Comparison of ENCODE assay signal across 9 cellular contexts in genomic region chr2:113910110-113910717, GRCh38. TPM values are rescaled to one million over a fixed set of nuclear protein-coding genes. Genes with fewer than 3 reads are reported as not detected.
A peak's percentile ranks its signal among the peaks of the same experiment; 100 is the strongest.
DNase-seq lines count a peak whose midpoint lies in the region; ATAC-seq and TF ChIP-seq lines count a peak whose summit lies in the region.
"Had no signal": no experiment of that assay in that cellular context is flagged by ENCODE, and none has a peak within 500 bp of the region (broad histone marks: within the 10 kb centered on the region; RNA-seq: fewer than 3 reads in every experiment).

No MANE protein-coding gene starts in this region.

- H4K20me1 ChIP-seq in GM23248 (ENCODE audit: insufficient read depth), result peaks cover 60% of the 10 kb centered on the region
- H4K20me1 ChIP-seq in hepatocyte (ENCODE audit: insufficient read depth, poor library complexity, severe bottlenecking), result peaks cover 71% of the 10 kb centered on the region

- no peak overlapping the region for H3K4me3 Mint-ChIP-seq in activated CD4-positive, alpha-beta T cell treated with anti-CD3 and anti-CD28 coated beads, Interleukin-2, amount 10 ng/mL, durations not matched to agents 7 days and 5 days

- no peak overlapping the region for H2AFZ ChIP-seq in GM23248
- H2AFZ ChIP-seq in hepatocyte, result no peak overlapping the region

- H3K9me3 ChIP-seq in GM23248 (ENCODE audit: low read depth), result no peaks in the 10 kb centered on the region
- H3K9me3 ChIP-seq in hepatocyte (ENCODE audit: low read depth), result no peaks in the 10 kb centered on the region

- peaks cover 69% of the 10 kb centered on the region for H3K4me1 Mint-ChIP-seq in activated CD4-positive, alpha-beta T cell treated with anti-CD3 and anti-CD28 coated beads, Interleukin-2, amount 10 ng/mL, durations not matched to agents 7 days and 5 days

- H3K9me2 ChIP-seq in GM23248 (ENCODE audit: insufficient read depth) (no peaks in the 10 kb centered on the region), hepatocyte (replicated peaks; ENCODE audit: insufficient read depth) (no peaks in the 10 kb centered on the region)

- H3K36me3 ChIP-seq in GM23248 (ENCODE audit: low read depth), result peaks cover 17% of the 10 kb centered on the region
- peaks cover 1% of the 10 kb centered on the region for H3K36me3 ChIP-seq in hepatocyte (replicated peaks; ENCODE audit: insufficient read depth, low read depth)

- H3K79me2 ChIP-seq in GM23248 (ENCODE audit: insufficient read depth), result peaks cover 100% of the 10 kb centered on the region
- H3K79me2 ChIP-seq in hepatocyte, result peaks cover 96% of the 10 kb centered on the region

- H3F3A ChIP-seq in GM23248 (ENCODE audit: insufficient read depth), result peaks cover 32% of the 10 kb centered on the region

- CTCF ChIA-PET in activated CD4-positive, alpha-beta T cell treated with anti-CD3 and anti-CD28 coated beads, Interleukin-2, amount 10 ng/mL, durations not matched to agents 7 days and 5 days (lab: Charles Lee), result no interaction called here

- DNase-seq in GM23248 (peak; percentile 60), hepatocyte (ENCODE audit: low spot score) (peak; percentile 20), SHP77 treated with DMSO at 0.1 percent for 48 hours (lab: John Stamatoyannopoulos, UW) (no peak), GM03348 (ENCODE audit: low spot score) (no peak)
- DNase-seq in activated CD4-positive, alpha-beta T cell treated with anti-CD3 and anti-CD28 coated beads, Interleukin-2, amount 10 ng/mL, durations not matched to agents 7 days and 5 days, result no peak
- peak; percentile 37 to 57 for DNase-seq in stimulated activated CD8-positive, alpha-beta memory T cell treated with anti-CD3 and anti-CD28 coated beads, Interleukin-15, amount 100 ng/mL, for 48 hours (ENCODE audit: low read depth in 2 of 2)
- DNase-seq: heart right ventricle had no signal

- H3K4me3 ChIP-seq in GM23248 (no peak overlapping the region), hepatocyte (no peak overlapping the region)
- H3K4me3 ChIP-seq: heart right ventricle had no signal

- in situ Hi-C loops in GM23248 (cut with MboI), result no loop called here

- peaks cover 57% of the 10 kb centered on the region for H3K36me3 Mint-ChIP-seq in activated CD4-positive, alpha-beta T cell treated with anti-CD3 and anti-CD28 coated beads, Interleukin-2, amount 10 ng/mL, durations not matched to agents 7 days and 5 days (ENCODE audit: low read depth)

- H3K27ac ChIP-seq in GM23248 (no peak overlapping the region), hepatocyte (no peak overlapping the region)
- H3K27ac ChIP-seq: heart right ventricle had no signal

- no peak overlapping the region for H3K9ac ChIP-seq in GM23248

- POLR2A ChIA-PET in activated CD4-positive, alpha-beta T cell treated with anti-CD3 and anti-CD28 coated beads, Interleukin-2, amount 10 ng/mL, durations not matched to agents 7 days and 5 days (lab: Charles Lee), result no interaction called here

- WGBS in GM23248 (ENCODE audit: low coverage in 1 of 2, low lambda C conversion rate in 2 of 2, missing lambda C conversion rate in 2 of 2), 2 experiments, result 95% methylated on average over 5 of the region's 5 CpGs
- 96% methylated on average over 5 of the region's 5 CpGs for WGBS in hepatocyte (ENCODE audit: low lambda C conversion rate, missing lambda C conversion rate)

- H3K4me2 ChIP-seq in GM23248 (ENCODE audit: unreplicated experiment) (no peak overlapping the region), hepatocyte (no peak overlapping the region)

- H3K4me1 ChIP-seq in GM23248 (ENCODE audit: insufficient read depth) (peaks cover 11% of the 10 kb centered on the region), hepatocyte (ENCODE audit: insufficient read depth) (no peaks in the 10 kb centered on the region)

- H3K27me3 ChIP-seq in GM23248 (replicated peaks; ENCODE audit: insufficient read depth) (no peaks in the 10 kb centered on the region), hepatocyte (no peaks in the 10 kb centered on the region)
- H3K27me3 ChIP-seq: heart right ventricle had no signal

- no peaks in the 10 kb centered on the region for H3K27me3 Mint-ChIP-seq in activated CD4-positive, alpha-beta T cell treated with anti-CD3 and anti-CD28 coated beads, Interleukin-2, amount 10 ng/mL, durations not matched to agents 7 days and 5 days

- TF ChIP-seq CTCF in hepatocyte (IDR thresholded peaks at IDR 0.05; ENCODE audit: poor library complexity), result no peak

- H3K9me3 Mint-ChIP-seq in activated CD4-positive, alpha-beta T cell treated with anti-CD3 and anti-CD28 coated beads, Interleukin-2, amount 10 ng/mL, durations not matched to agents 7 days and 5 days, result peaks cover 2% of the 10 kb centered on the region

- peak overlapping the region; percentile 10 for H3K27ac Mint-ChIP-seq in activated CD4-positive, alpha-beta T cell treated with anti-CD3 and anti-CD28 coated beads, Interleukin-2, amount 10 ng/mL, durations not matched to agents 7 days and 5 days

- ATAC-seq in GM21447 (IDR thresholded peaks at IDR 0.05; ENCODE audit: unreplicated experiment) (no peak), HG03520 (IDR thresholded peaks at IDR 0.05; ENCODE audit: unreplicated experiment) (no peak)

RNA-seq across cellular contexts. Expression of gene ACTR3, which starts 20.3 kb away (rescaled TPM):
- total RNA-seq in GM23248 (2014; rRNA removed; shearing (Covaris generic)), result 343 and 410 TPM in 2 replicates
- polyA plus RNA-seq in GM23248 (2016; fragmentation: Nextera tagmentation; extraction: Ambion mirVana), result 361 and 377 TPM in 2 replicates
- total RNA-seq in activated CD4-positive, alpha-beta T cell treated with anti-CD3 and anti-CD28 coated beads, Interleukin-2, amount 10 ng/mL, durations not matched to agents 7 days and 5 days, result 100 to 1,000 TPM; 600 to 633 TPM
- total RNA-seq in hepatocyte, result 180 and 194 TPM in 2 replicates
- 119 and 140 TPM in 2 replicates for polyA plus RNA-seq in hepatocyte

Comparison
In these comparisons a context has a peak if more than half of its experiments do, and no peak if none do; other contexts are left out.
1. DNase-seq: peak in GM23248 (single experiment), hepatocyte (single experiment) and stimulated activated CD8-positive, alpha-beta memory T cell treated with anti-CD3 and anti-CD28 coated beads, Interleukin-15, amount 100 ng/mL, for 48 hours (2 of 2); none in activated CD4-positive, alpha-beta T cell treated with anti-CD3 and anti-CD28 coated beads, Interleukin-2, amount 10 ng/mL, durations not matched to agents 7 days and 5 days (single experiment), SHP77 treated with DMSO at 0.1 percent for 48 hours (single experiment) and GM03348 (single experiment).